Comparison of ENCODE assay signal across 11 cellular contexts in the genomic region with DNA sequence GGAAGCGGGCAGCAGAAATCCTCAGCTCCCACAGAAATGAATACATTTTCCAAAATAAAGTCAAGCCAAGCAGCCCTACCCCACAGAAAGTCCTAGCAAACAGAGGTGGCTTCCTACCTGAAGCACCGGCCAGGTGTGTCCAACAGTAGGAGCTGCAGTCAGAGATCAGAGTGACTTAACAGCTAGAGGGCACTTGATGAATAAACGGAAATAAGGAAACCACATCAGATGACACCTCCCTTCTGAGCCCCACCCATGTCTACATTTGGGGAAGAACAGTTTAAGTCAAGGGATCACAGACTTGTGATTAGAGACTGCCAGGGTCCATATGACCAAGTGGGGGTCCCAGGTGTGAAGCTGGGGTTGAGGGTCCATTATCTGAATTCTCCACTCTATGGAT. TPM values are rescaled to one million over a fixed set of nuclear protein-coding genes. Genes with fewer than 3 reads are reported as not detected.
DNase-seq lines count a peak whose midpoint lies in the region; ATAC-seq and TF ChIP-seq lines count a peak whose summit lies in the region.
"Had no signal": no experiment of that assay in that cellular context is flagged by ENCODE, and none has a peak within 500 bp of the region (broad histone marks: within the 10 kb centered on the region; RNA-seq: fewer than 3 reads in every experiment).

A gene (minus strand): TSS at position 172 of the 400 bp plus-strand sequence. CDS start 1,751 bp downstream, outside the sequence.

- peak; percentile 70 for ATAC-seq in RWPE2 (ENCODE audit: low read depth)
- ATAC-seq in naive B cell (ENCODE audit: low read depth in 2 of 2), result peak; percentile 81
- ATAC-seq in HG03135 (IDR thresholded peaks at IDR 0.05; ENCODE audit: unreplicated experiment), result no peak
- ATAC-seq in WTC11, result no peak
- ATAC-seq: right cardiac atrium had no signal

- CTCF ChIA-PET in CD8-positive, alpha-beta memory T cell (lab: Charles Lee), result interaction anchor here (0.8 to 1.9 kb wide), 3 partner anchors 9 to 91 kb away, joined by 3 to 5 read pairs (median 5); no protein-coding TSS in a partner anchor
- CTCF ChIA-PET in WTC11 (lab: Charles Lee), result interaction anchor here (1.1 to 1.3 kb wide), 2 partner anchors 13 to 381 kb away, joined by 3 to 4 read pairs; no protein-coding TSS in a partner anchor

- H3K4me1 ChIP-seq in CD8-positive, alpha-beta memory T cell (ENCODE audit: insufficient read depth, low read length), result peaks cover 26% of the 10 kb centered on the region
- peaks cover 6% of the 10 kb centered on the region for H3K4me1 ChIP-seq in RWPE2 (ENCODE audit: insufficient read depth, poor library complexity, severe bottlenecking)
- H3K4me1 ChIP-seq in right atrium auricular region, result no peaks in the 10 kb centered on the region

- no peaks in the 10 kb centered on the region for H3K36me3 ChIP-seq in CD8-positive, alpha-beta memory T cell (ENCODE audit: insufficient read depth, low read length)
- H3K36me3 ChIP-seq in RWPE2 (ENCODE audit: low read depth), result no peaks in the 10 kb centered on the region
- H3K36me3 ChIP-seq in right atrium auricular region, result no peaks in the 10 kb centered on the region

- POLR2A ChIA-PET in CD8-positive, alpha-beta memory T cell (lab: Charles Lee), result no interaction called here
- POLR2A ChIA-PET in WTC11 (lab: Charles Lee), result no interaction called here

- peak within 1 kb of the TSS in 5 of 8 donors; percentile 24 to 84 (median 73) for H3K27ac Mint-ChIP-seq in CD8-positive, alpha-beta memory T cell
- peak within 1 kb of the TSS in 3 of 6 donors; percentile 25 to 47 (median 40) for H3K27ac Mint-ChIP-seq in naive B cell
- no peak within 1 kb of the TSS for H3K27ac Mint-ChIP-seq in WTC11

- peak; percentile 2 to 59 (median 52) for DNase-seq in CD8-positive, alpha-beta memory T cell
- DNase-seq in RWPE2 (ENCODE audit: low spot score) (no peak), naive B cell (peak; percentile 16), WTC11 (ENCODE audit: low spot score) (no peak), globus pallidus (ENCODE audit: low spot score) (no peak), right atrium auricular region (ENCODE audit: low spot score) (no peak)
- DNase-seq in activated T-cell treated with anti-CD3 and anti-CD28 coated beads, Interleukin-2, amount 50 U/mL, for 48 hours, result peak; percentile 21 to 33
- DNase-seq: NCI-H2107, right cardiac atrium had no signal

- peaks cover 11 to 37% of the 10 kb centered on the region in 2 donors for H3K27me3 Mint-ChIP-seq in CD8-positive, alpha-beta memory T cell
- peaks cover 28 to 49% (median 43%) of the 10 kb centered on the region in 3 donors for H3K27me3 Mint-ChIP-seq in naive B cell
- peaks cover 11% of the 10 kb centered on the region for H3K27me3 Mint-ChIP-seq in WTC11 (ENCODE audit: low read depth)

- peak within 1 kb of the TSS; percentile 19 for H3K4me3 ChIP-seq in CD8-positive, alpha-beta memory T cell (ENCODE audit: low read length)
- no peak within 1 kb of the TSS for H3K4me3 ChIP-seq in RWPE2 (ENCODE audit: severe bottlenecking)
- H3K4me3 ChIP-seq in right atrium auricular region, result no peak within 1 kb of the TSS

- TF ChIP-seq CTCF in RWPE2 (IDR thresholded peaks at IDR 0.05; ENCODE audit: poor library complexity, severe bottlenecking), result no peak
- TF ChIP-seq CTCF in WTC11 (IDR thresholded peaks at IDR 0.05), result no peak
- no peak for TF ChIP-seq CTCF in right atrium auricular region (IDR thresholded peaks at IDR 0.05)

- no peaks in the 10 kb centered on the region for H3K9me3 Mint-ChIP-seq in CD8-positive, alpha-beta memory T cell
- H3K9me3 Mint-ChIP-seq in naive B cell (no peaks in the 10 kb centered on the region), WTC11 (peaks cover 10% of the 10 kb centered on the region)

- peaks cover 33 to 39% (median 34%) of the 10 kb centered on the region in 3 donors for H3K4me1 Mint-ChIP-seq in CD8-positive, alpha-beta memory T cell
- H3K4me1 Mint-ChIP-seq in naive B cell, result peaks cover 14 to 18% (median 17%) of the 10 kb centered on the region in 3 donors
- peaks cover 15% of the 10 kb centered on the region for H3K4me1 Mint-ChIP-seq in WTC11

- H3K27me3 ChIP-seq in CD8-positive, alpha-beta memory T cell (ENCODE audit: insufficient read depth, low read length, poor library complexity, severe bottlenecking), result no peaks in the 10 kb centered on the region
- H3K27me3 ChIP-seq in RWPE2 (ENCODE audit: insufficient read depth, poor library complexity, severe bottlenecking) (no peaks in the 10 kb centered on the region), right atrium auricular region (no peaks in the 10 kb centered on the region)

- no peaks in the 10 kb centered on the region for H3K36me3 Mint-ChIP-seq in CD8-positive, alpha-beta memory T cell
- H3K36me3 Mint-ChIP-seq in naive B cell (no peaks in the 10 kb centered on the region), WTC11 (no peaks in the 10 kb centered on the region)

- H3K27ac ChIP-seq in CD8-positive, alpha-beta memory T cell (ENCODE audit: low read depth, low read length), result no peak within 1 kb of the TSS
- H3K27ac ChIP-seq in RWPE2 (ENCODE audit: poor library complexity, severe bottlenecking) (no peak within 1 kb of the TSS), right atrium auricular region (no peak within 1 kb of the TSS)
- H3K27ac ChIP-seq: VCaP had no signal

- peak within 1 kb of the TSS in 6 of 7 donors; percentile 49 to 78 (median 70) for H3K4me3 Mint-ChIP-seq in CD8-positive, alpha-beta memory T cell
- peak within 1 kb of the TSS in 5 of 8 donors; percentile 28 to 60 (median 49) for H3K4me3 Mint-ChIP-seq in naive B cell
- H3K4me3 Mint-ChIP-seq in WTC11, result no peak within 1 kb of the TSS

- H3K9me3 ChIP-seq in CD8-positive, alpha-beta memory T cell (ENCODE audit: low read length), result no peaks in the 10 kb centered on the region
- H3K9me3 ChIP-seq in RWPE2 (ENCODE audit: severe bottlenecking), result no peaks in the 10 kb centered on the region
- H3K9me3 ChIP-seq in right atrium auricular region, result no peaks in the 10 kb centered on the region

TF ChIP-seq in WTC11, 78 proteins besides CTCF, POLR2A, EP300 and RAD21 (continues in another document):
- TF ChIP-seq GTF2I (CRISPR knock-in tag; conservative IDR thresholded peaks at IDR 0.05) (no peak), NFYB (CRISPR knock-in tag; conservative IDR thresholded peaks at IDR 0.05; ENCODE audit: low read depth) (no peak)
- TF ChIP-seq, protein P1, sequence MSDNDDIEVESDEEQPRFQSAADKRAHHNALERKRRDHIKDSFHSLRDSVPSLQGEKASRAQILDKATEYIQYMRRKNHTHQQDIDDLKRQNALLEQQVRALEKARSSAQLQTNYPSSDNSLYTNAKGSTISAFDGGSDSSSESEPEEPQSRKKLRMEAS (CRISPR knock-in tag; IDR thresholded peaks at IDR 0.05), result no peak
- TF ChIP-seq, protein P2, sequence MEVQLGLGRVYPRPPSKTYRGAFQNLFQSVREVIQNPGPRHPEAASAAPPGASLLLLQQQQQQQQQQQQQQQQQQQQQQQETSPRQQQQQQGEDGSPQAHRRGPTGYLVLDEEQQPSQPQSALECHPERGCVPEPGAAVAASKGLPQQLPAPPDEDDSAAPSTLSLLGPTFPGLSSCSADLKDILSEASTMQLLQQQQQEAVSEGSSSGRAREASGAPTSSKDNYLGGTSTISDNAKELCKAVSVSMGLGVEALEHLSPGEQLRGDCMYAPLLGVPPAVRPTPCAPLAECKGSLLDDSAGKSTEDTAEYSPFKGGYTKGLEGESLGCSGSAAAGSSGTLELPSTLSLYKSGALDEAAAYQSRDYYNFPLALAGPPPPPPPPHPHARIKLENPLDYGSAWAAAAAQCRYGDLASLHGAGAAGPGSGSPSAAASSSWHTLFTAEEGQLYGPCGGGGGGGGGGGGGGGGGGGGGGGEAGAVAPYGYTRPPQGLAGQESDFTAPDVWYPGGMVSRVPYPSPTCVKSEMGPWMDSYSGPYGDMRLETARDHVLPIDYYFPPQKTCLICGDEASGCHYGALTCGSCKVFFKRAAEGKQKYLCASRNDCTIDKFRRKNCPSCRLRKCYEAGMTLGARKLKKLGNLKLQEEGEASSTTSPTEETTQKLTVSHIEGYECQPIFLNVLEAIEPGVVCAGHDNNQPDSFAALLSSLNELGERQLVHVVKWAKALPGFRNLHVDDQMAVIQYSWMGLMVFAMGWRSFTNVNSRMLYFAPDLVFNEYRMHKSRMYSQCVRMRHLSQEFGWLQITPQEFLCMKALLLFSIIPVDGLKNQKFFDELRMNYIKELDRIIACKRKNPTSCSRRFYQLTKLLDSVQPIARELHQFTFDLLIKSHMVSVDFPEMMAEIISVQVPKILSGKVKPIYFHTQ (CRISPR knock-in tag; IDR thresholded peaks at IDR 0.05), result no peak
- TF ChIP-seq, protein P3, sequence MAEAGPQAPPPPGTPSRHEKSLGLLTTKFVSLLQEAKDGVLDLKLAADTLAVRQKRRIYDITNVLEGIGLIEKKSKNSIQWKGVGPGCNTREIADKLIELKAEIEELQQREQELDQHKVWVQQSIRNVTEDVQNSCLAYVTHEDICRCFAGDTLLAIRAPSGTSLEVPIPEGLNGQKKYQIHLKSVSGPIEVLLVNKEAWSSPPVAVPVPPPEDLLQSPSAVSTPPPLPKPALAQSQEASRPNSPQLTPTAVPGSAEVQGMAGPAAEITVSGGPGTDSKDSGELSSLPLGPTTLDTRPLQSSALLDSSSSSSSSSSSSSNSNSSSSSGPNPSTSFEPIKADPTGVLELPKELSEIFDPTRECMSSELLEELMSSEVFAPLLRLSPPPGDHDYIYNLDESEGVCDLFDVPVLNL (CRISPR knock-in tag; IDR thresholded peaks at IDR 0.05; ENCODE audit: borderline replicate concordance, low read depth), result no peak
- TF ChIP-seq, protein P4, sequence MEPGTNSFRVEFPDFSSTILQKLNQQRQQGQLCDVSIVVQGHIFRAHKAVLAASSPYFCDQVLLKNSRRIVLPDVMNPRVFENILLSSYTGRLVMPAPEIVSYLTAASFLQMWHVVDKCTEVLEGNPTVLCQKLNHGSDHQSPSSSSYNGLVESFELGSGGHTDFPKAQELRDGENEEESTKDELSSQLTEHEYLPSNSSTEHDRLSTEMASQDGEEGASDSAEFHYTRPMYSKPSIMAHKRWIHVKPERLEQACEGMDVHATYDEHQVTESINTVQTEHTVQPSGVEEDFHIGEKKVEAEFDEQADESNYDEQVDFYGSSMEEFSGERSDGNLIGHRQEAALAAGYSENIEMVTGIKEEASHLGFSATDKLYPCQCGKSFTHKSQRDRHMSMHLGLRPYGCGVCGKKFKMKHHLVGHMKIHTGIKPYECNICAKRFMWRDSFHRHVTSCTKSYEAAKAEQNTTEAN (CRISPR knock-in tag; IDR thresholded peaks at IDR 0.05), result no peak

RNA-seq across cellular contexts. Expression of the gene that starts here (rescaled TPM):
- total RNA-seq in CD8-positive, alpha-beta memory T cell, result not detected
- 1.1 TPM for polyA plus RNA-seq in CD8-positive, alpha-beta memory T cell
- 1 to 10 TPM in 1 of 6 donors, not detected in 5; 2.3 TPM for polyA plus RNA-seq in naive B cell (ENCODE audit: low read depth in 6 of 6)
- not detected in 3 replicates for total RNA-seq in WTC11 (2021)
- under 1 TPM; 0.51 to 0.78 TPM for total RNA-seq in right atrium auricular region

Comparison
In these comparisons a context has a peak if more than half of its experiments do, and no peak if none do; other contexts are left out.
1. DNase-seq: peak in CD8-positive, alpha-beta memory T cell (5 of 5), activated T-cell treated with anti-CD3 and anti-CD28 coated beads, Interleukin-2, amount 50 U/mL, for 48 hours (2 of 2) and naive B cell (single experiment); none in RWPE2 (single experiment), WTC11 (single experiment), globus pallidus (single experiment) and right atrium auricular region (single experiment).
2. ATAC-seq: peak in RWPE2 (single experiment) and naive B cell (2 of 2); none in HG03135 (single experiment) and WTC11 (single experiment).